Comparison of ENCODE assay signal across 1 cellular context in genomic region chr2:119859528-119859927, GRCh38.
TF ChIP-seq lines count a peak whose summit lies in the region.

No MANE protein-coding gene starts in this region.

TF ChIP-seq in GM23338, 12 proteins besides CTCF, POLR2A, EP300 and RAD21 (continued from another document):
- TF ChIP-seq ZNF462 (CRISPR knock-in tag; IDR thresholded peaks at IDR 0.05): no peak
